Comparison of ENCODE assay signal across 17 cellular contexts in genomic region chr16:8476824-8477223, GRCh38.
DNase-seq lines count a peak whose midpoint lies in the region; ATAC-seq, FAIRE-seq and TF ChIP-seq lines count a peak whose summit lies in the region.
"Had no signal": no experiment of that assay in that cellular context is flagged by ENCODE, and none has a peak within 500 bp of the region (broad histone marks: within the 10 kb centered on the region; RNA-seq: fewer than 3 reads in every experiment).

No MANE protein-coding gene starts in this region.

- TF ChIP-seq POLR2A in GM12891 (IDR thresholded peaks at IDR 0.05; ENCODE audit: low read depth, low read length): no peak

- no peak for ATAC-seq in HG03571 (IDR thresholded peaks at IDR 0.05; ENCODE audit: unreplicated experiment)
- ATAC-seq: A549; CD8-positive, alpha-beta T cell had no signal

- FAIRE-seq in GM12891 (lab: Jason Lieb, UNC) (no peak), urothelium cell line (lab: Jason Lieb, UNC) (peak; percentile 30)
- FAIRE-seq: A549, D721Med, GM12892, GM18507 had no signal

- DNase-seq in GM12891 (ENCODE audit: insufficient read length, low spot score): no peak
- DNase-seq in RPMI8226: peak; percentile 7
- DNase-seq in urothelium cell line (ENCODE audit: low spot score): no peak
- DNase-seq in DMS79 treated with DMSO at 0.1 percent for 48 hours (lab: John Stamatoyannopoulos, UW): no peak
- DNase-seq: AML-193; Caco-2; Calu3; CD4-positive, alpha-beta T cell; CD8-positive, alpha-beta T cell; DND-41; EL; GDM1 had no signal

TF ChIP-seq in GM12891, 5 proteins besides CTCF, POLR2A, EP300 and RAD21:
- TF ChIP-seq POLR2AphosphoS5 (IDR thresholded peaks at IDR 0.05; ENCODE audit: low read depth, low read length) (no peak), SPI1 (IDR thresholded peaks at IDR 0.05; ENCODE audit: low read depth, low read length) (peak; percentile 69), PAX5 (IDR thresholded peaks at IDR 0.05; ENCODE audit: insufficient read depth, low read length, severe bottlenecking) (no peak), TAF1 (IDR thresholded peaks at IDR 0.05; ENCODE audit: low read depth, low read length) (no peak), POU2F2 (IDR thresholded peaks at IDR 0.05; ENCODE audit: low read depth, low read length) (no peak)
TF ChIP-seq in GM12891: peak in this region for 1.
